8 cellular contexts compared by ENCODE assay signal in the genomic region with DNA sequence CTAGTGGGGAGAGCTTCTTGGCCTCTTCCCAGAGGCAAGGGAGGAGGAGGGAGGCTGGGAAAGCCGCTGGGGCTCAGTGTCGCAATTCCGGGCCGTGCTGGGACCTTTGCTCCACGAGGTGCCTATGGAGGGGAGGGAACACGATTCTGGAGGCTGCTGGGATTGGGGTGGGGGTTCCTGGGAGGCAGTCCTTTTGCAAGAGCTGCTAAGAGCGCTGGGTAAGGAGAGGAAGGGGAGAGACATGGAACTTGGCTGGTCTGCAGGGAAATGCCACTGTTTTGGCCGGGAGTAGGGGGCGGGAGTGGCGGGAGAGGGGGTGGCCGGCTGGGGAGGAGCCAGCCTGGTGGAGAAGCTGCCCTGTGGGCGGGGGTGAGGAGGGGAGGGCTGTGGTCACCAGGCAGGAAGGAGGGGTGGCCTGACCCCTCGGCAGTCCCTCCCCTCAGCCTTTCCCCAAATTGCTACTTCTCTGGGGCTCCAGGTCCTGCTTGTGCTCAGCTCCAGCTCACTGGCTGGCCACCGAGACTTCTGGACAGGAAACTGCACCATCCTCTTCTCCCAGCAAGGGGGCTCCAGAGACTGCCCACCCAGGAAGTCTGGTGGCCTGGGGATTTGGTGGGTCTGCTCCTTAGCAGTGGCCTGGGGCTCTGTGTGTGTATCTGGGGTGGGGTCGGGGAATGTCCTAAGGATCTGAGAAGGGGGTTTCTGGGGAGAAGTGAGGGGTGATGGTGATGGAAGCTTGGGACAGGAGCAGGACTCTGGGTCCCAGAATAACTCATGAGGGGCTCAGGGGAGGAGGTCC. TPM values are rescaled to one million over a fixed set of nuclear protein-coding genes. Genes with fewer than 3 reads are reported as not detected.
DNase-seq lines count a peak whose midpoint lies in the region; ATAC-seq and TF ChIP-seq lines count a peak whose summit lies in the region.

A gene (plus strand): TSS at position 479 of the 799 bp plus-strand sequence. CDS start 1,221 bp downstream, outside the sequence.

- H3K27me3 ChIP-seq in BJ (ENCODE audit: control insufficient read depth, insufficient read depth, low read length): no peaks in the 10 kb centered on the region
- no peaks in the 10 kb centered on the region for H3K27me3 ChIP-seq in osteoblast (ENCODE audit: insufficient read depth, low read length)

- H3K36me3 ChIP-seq in BJ (ENCODE audit: control insufficient read depth, insufficient read depth, low read length): no peaks in the 10 kb centered on the region
- no peaks in the 10 kb centered on the region for H3K36me3 ChIP-seq in osteoblast (ENCODE audit: insufficient read depth, low read length)

- POLR2A ChIA-PET in BJ (lab: Charles Lee) (interaction anchor here (0.6 to 1.3 kb wide), 2 partner anchors 9 to 80 kb away, joined by 3 to 4 read pairs; a partner anchor contains a TSS), activated B cell treated with CpG ODN at 0.5 μM for 24 hours (lab: Charles Lee) (interaction anchor here (1.2 kb wide), 1 partner anchor 9 kb away, joined by 3 read pairs; a partner anchor contains a TSS)
- POLR2A ChIA-PET in activated CD4-positive, alpha-beta T cell treated with anti-CD3 and anti-CD28 coated beads for 36 hours (lab: Charles Lee): interaction anchor here (0.7 to 1.1 kb wide), 2 partner anchors 9 to 93 kb away, joined by 3 read pairs; a partner anchor contains a TSS

- peak; percentile 83 for TF ChIP-seq CTCF in BJ (IDR thresholded peaks at IDR 0.05; ENCODE audit: insufficient read depth, low read depth, low read length)
- peak; percentile 71 for TF ChIP-seq CTCF in HFF-Myc (IDR thresholded peaks at IDR 0.05; ENCODE audit: low read depth, low read length, missing control alignments)
- no peak for TF ChIP-seq CTCF in activated B cell treated with CpG ODN at 0.5 μM for 24 hours (IDR thresholded peaks at IDR 0.05)
- TF ChIP-seq CTCF in glutamatergic neuron (IDR thresholded peaks at IDR 0.05; ENCODE audit: partially characterized antibody, unreplicated experiment): peak; percentile 55
- peak; percentile 62 for TF ChIP-seq CTCF in osteoblast (IDR thresholded peaks at IDR 0.05; ENCODE audit: extremely low read depth, low read depth, low read length)

- peak within 1 kb of the TSS; percentile 32 for H3K4me3 ChIP-seq in BJ (ENCODE audit: low read depth, low read length)
- H3K4me3 ChIP-seq in HFF-Myc (replicated peaks; ENCODE audit: low read depth, low read length): peak within 1 kb of the TSS; percentile 35
- H3K4me3 ChIP-seq in osteoblast (ENCODE audit: insufficient read depth, low read length): peak within 1 kb of the TSS; percentile 63

- peak within 1 kb of the TSS; percentile 93 for H2AFZ ChIP-seq in osteoblast (ENCODE audit: low read length)

- H3K36me3 Mint-ChIP-seq in activated B cell treated with CpG ODN at 0.5 μM for 24 hours (ENCODE audit: low read depth) (peaks cover 2% of the 10 kb centered on the region), glutamatergic neuron (ENCODE audit: unreplicated experiment) (no peaks in the 10 kb centered on the region)
- no peaks in the 10 kb centered on the region for H3K36me3 Mint-ChIP-seq in activated CD4-positive, alpha-beta T cell treated with anti-CD3 and anti-CD28 coated beads for 36 hours (ENCODE audit: low read depth)

- peak within 1 kb of the TSS; percentile 66 for H3K4me2 ChIP-seq in osteoblast (ENCODE audit: insufficient read depth, low read length)

- CTCF ChIA-PET in BJ (lab: Yijun Ruan, JAX): interaction anchor here (0.6 to 5.8 kb wide), 18 partner anchors 9 to 196 kb away, joined by 3 to 55 read pairs (median 4); a partner anchor contains a TSS
- CTCF ChIA-PET in activated B cell treated with CpG ODN at 0.5 μM for 24 hours (lab: Charles Lee): interaction anchor here (4.2 kb wide), 1 partner anchor 79 kb away, joined by 40 read pairs; a partner anchor contains a TSS
- CTCF ChIA-PET in activated CD4-positive, alpha-beta T cell treated with anti-CD3 and anti-CD28 coated beads for 36 hours (lab: Charles Lee): interaction anchor here (0.6 to 2.3 kb wide), 5 partner anchors 9 to 1015 kb away, joined by 3 to 13 read pairs (median 4); a partner anchor contains a TSS

- H3K79me2 ChIP-seq in osteoblast (ENCODE audit: insufficient read depth, low read length): peaks cover 7% of the 10 kb centered on the region

- intact Hi-C loops in activated B cell treated with CpG ODN at 0.5 μM for 24 hours (cut with micrococcal nuclease): no loop called here
- intact Hi-C loops in activated CD4-positive, alpha-beta T cell treated with anti-CD3 and anti-CD28 coated beads for 36 hours (cut with DNase I, micrococcal nuclease): loop anchor here in 1 of 2 experiments (2.0 kb wide), 1 partner anchor 81 kb away; a partner anchor contains a TSS

- no peak for DNase-seq in BJ (ENCODE audit: low read depth)
- peak; percentile 55 for DNase-seq in HFF-Myc (ENCODE audit: extremely low read depth, low read depth)
- DNase-seq in activated B cell treated with CpG ODN at 0.5 μM for 24 hours: no peak
- peak; percentile 64 for DNase-seq in glutamatergic neuron
- peak; percentile 95 for DNase-seq in osteoblast (ENCODE audit: insufficient read length, low spot score, missing footprints)
- DNase-seq in stimulated activated naive CD4-positive, alpha-beta T cell treated with Interleukin-2 at 50 U/mL for 16 hours (lab: John Stamatoyannopoulos, UW): no peak
- DNase-seq in activated CD4-positive, alpha-beta T cell treated with anti-CD3 and anti-CD28 coated beads for 36 hours: no peak

- H3K4me3 Mint-ChIP-seq in activated B cell treated with CpG ODN at 0.5 μM for 24 hours: no peak within 1 kb of the TSS
- H3K4me3 Mint-ChIP-seq in glutamatergic neuron (ENCODE audit: unreplicated experiment): peak within 1 kb of the TSS; percentile 46
- no peak within 1 kb of the TSS for H3K4me3 Mint-ChIP-seq in activated CD4-positive, alpha-beta T cell treated with anti-CD3 and anti-CD28 coated beads for 36 hours

- no peaks in the 10 kb centered on the region for H3K9me3 ChIP-seq in osteoblast (ENCODE audit: low read depth, low read length)

- H3K4me1 ChIP-seq in osteoblast (ENCODE audit: insufficient read depth, low read length): peaks cover 39% of the 10 kb centered on the region

- no peak within 1 kb of the TSS for H3K27ac ChIP-seq in osteoblast (ENCODE audit: low read depth, low read length)

- ATAC-seq in activated B cell treated with CpG ODN at 0.5 μM for 24 hours (ENCODE audit: low read depth): peak; percentile 31
- no peak for ATAC-seq in GM21786 (IDR thresholded peaks at IDR 0.05; ENCODE audit: unreplicated experiment)
- ATAC-seq in activated CD4-positive, alpha-beta T cell treated with anti-CD3 and anti-CD28 coated beads for 36 hours: no peak

- no peak within 1 kb of the TSS for H3K27ac Mint-ChIP-seq in activated B cell treated with CpG ODN at 0.5 μM for 24 hours
- no peak within 1 kb of the TSS for H3K27ac Mint-ChIP-seq in glutamatergic neuron (ENCODE audit: unreplicated experiment)
- H3K27ac Mint-ChIP-seq in activated CD4-positive, alpha-beta T cell treated with anti-CD3 and anti-CD28 coated beads for 36 hours: no peak within 1 kb of the TSS

- no peaks in the 10 kb centered on the region for H4K20me1 ChIP-seq in osteoblast (ENCODE audit: insufficient read depth, low read length)

- H3K4me1 Mint-ChIP-seq in activated B cell treated with CpG ODN at 0.5 μM for 24 hours (peaks cover 2% of the 10 kb centered on the region), glutamatergic neuron (ENCODE audit: low read depth, unreplicated experiment) (peaks cover 13% of the 10 kb centered on the region)
- peaks cover 2% of the 10 kb centered on the region for H3K4me1 Mint-ChIP-seq in activated CD4-positive, alpha-beta T cell treated with anti-CD3 and anti-CD28 coated beads for 36 hours

- H3K9me3 Mint-ChIP-seq in activated B cell treated with CpG ODN at 0.5 μM for 24 hours (no peaks in the 10 kb centered on the region), glutamatergic neuron (ENCODE audit: unreplicated experiment) (peaks cover 4% of the 10 kb centered on the region)
- H3K9me3 Mint-ChIP-seq in activated CD4-positive, alpha-beta T cell treated with anti-CD3 and anti-CD28 coated beads for 36 hours (ENCODE audit: low read depth): no peaks in the 10 kb centered on the region

- H3K27me3 Mint-ChIP-seq in activated B cell treated with CpG ODN at 0.5 μM for 24 hours (no peaks in the 10 kb centered on the region), glutamatergic neuron (ENCODE audit: unreplicated experiment) (peaks cover 2% of the 10 kb centered on the region)
- no peaks in the 10 kb centered on the region for H3K27me3 Mint-ChIP-seq in activated CD4-positive, alpha-beta T cell treated with anti-CD3 and anti-CD28 coated beads for 36 hours

RNA-seq across cellular contexts. Expression of the gene that starts here (rescaled TPM):
- polyA plus RNA-seq in BJ (2011; rRNA removed): 20.7 and 25.9 TPM in 2 replicates
- 14.9 and 27.7 TPM in 2 replicates for polyA minus RNA-seq in BJ (2011; rRNA and poly(A)+ RNA removed)
- total RNA-seq in activated B cell treated with CpG ODN at 0.5 μM for 24 hours (3.9 and 4.9 TPM in 2 replicates), glutamatergic neuron (ENCODE audit: unreplicated experiment) (10.5 TPM), osteoblast (18.5 and 18.6 TPM in 2 replicates)
- 10 to 100 TPM in 1 of 2 experiments, 1 to 10 TPM in 1; 9.5 to 13.3 TPM for total RNA-seq in activated CD4-positive, alpha-beta T cell treated with anti-CD3 and anti-CD28 coated beads for 36 hours

Comparison
In these comparisons a context has a peak if more than half of its experiments do, and no peak if none do; other contexts are left out.
1. DNase-seq: peak in HFF-Myc (single experiment), glutamatergic neuron (single experiment) and osteoblast (single experiment); none in BJ (single experiment), activated B cell treated with CpG ODN at 0.5 μM for 24 hours (single experiment), stimulated activated naive CD4-positive, alpha-beta T cell treated with Interleukin-2 at 50 U/mL for 16 hours (single experiment) and activated CD4-positive, alpha-beta T cell treated with anti-CD3 and anti-CD28 coated beads for 36 hours (single experiment).
2. Peak in every context shown above with its lines, with median percentiles within 50 percentile points of each other: H3K4me3 ChIP-seq.